Comparison of ENCODE assay signal across 2 cellular contexts in the genomic region with DNA sequence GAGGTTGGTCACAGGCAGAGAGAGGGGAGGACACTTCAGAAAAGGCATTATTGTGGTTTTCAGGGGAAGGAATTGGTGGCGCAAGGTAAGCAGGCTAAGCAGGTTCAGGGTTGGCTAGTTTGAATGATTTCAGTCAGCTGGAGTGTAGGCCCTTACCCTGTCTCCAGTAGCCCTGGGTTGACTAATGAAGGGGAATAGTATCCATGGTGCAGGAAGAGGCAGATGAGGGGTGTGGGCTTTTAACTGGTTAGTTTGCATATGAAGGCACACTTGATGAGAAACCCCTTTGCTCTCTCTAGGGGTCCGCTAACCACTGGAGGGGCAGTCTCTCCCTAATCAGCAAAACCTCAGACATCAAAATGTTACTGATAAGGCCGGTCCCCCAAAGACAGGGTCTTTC.
TF ChIP-seq lines count a peak whose summit lies in the region.

No MANE protein-coding gene starts in this region.

TF ChIP-seq in GM23338, 12 proteins besides CTCF, POLR2A, EP300 and RAD21 (continued from another document):
- TF ChIP-seq ZNF462 (CRISPR knock-in tag; IDR thresholded peaks at IDR 0.05) (peak; percentile 69; the same call in 1 of the 2 replicates), EZH2 (IDR thresholded peaks at IDR 0.05; ENCODE audit: low read depth, unreplicated experiment) (no peak)

TF ChIP-seq in WTC11, 78 proteins besides CTCF, POLR2A, EP300 and RAD21 (continued from another document):
- TF ChIP-seq, protein P1, sequence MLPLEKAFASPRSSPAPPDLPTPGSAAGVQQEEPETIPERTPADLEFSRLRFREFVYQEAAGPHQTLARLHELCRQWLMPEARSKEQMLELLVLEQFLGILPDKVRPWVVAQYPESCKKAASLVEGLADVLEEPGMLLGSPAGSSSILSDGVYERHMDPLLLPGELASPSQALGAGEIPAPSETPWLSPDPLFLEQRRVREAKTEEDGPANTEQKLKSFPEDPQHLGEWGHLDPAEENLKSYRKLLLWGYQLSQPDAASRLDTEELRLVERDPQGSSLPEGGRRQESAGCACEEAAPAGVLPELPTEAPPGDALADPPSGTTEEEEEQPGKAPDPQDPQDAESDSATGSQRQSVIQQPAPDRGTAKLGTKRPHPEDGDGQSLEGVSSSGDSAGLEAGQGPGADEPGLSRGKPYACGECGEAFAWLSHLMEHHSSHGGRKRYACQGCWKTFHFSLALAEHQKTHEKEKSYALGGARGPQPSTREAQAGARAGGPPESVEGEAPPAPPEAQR (CRISPR knock-in tag; IDR thresholded peaks at IDR 0.05): no peak
